Comparison of ENCODE assay signal across 8 cellular contexts in the genomic region with DNA sequence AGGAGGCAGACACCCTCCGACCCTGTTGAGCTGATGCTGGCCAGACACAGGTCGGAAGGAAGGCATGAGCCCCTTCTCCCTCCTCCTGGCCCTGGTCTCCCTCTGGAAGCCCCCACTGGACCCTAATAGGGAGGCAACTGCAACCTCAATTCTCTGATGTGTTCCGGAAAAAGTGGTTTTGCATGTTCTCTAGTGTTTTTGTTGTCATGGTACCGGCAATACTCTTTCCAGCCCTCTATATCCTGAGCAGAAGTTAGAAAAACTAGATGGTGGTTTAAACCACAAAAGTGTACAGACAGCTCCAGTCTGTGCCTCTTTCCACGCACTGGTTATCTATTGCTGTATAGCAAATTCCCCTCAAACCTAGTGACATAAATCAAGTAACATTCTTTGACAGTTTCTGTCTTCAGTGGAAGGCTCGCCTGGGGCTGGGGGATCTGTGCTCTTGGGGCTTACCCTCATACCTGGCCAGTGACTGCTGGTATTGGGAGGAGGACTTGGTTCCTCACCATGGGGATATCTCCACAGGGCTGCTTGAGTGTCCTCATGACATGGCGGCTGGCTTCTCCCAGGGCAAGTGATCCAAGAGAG. TPM values are rescaled to one million over a fixed set of nuclear protein-coding genes. Genes with fewer than 3 reads are reported as not detected.
DNase-seq lines count a peak whose midpoint lies in the region; ATAC-seq, FAIRE-seq and TF ChIP-seq lines count a peak whose summit lies in the region.

No MANE protein-coding gene starts in this region.

- H3K27me3 Mint-ChIP-seq in T-helper 2 cell treated with Interferon-gamma antibody and Interleukin-4, amounts not matched to agents 5 μg/mL and 100 μg/mL, for 36 hours (ENCODE audit: low read depth) = no peaks in the 10 kb centered on the region

- no peak for TF ChIP-seq CTCF in GM13976 (IDR thresholded peaks at IDR 0.05; ENCODE audit: borderline replicate concordance, control extremely low read depth, extremely low read depth, insufficient read depth, missing control alignments)

- ATAC-seq in HG02642 (IDR thresholded peaks at IDR 0.05; ENCODE audit: poor library complexity, unreplicated experiment) (peak; percentile 73), left colon (peak; percentile 13), GM21786 (IDR thresholded peaks at IDR 0.05; ENCODE audit: unreplicated experiment) (no peak), HG03095 (IDR thresholded peaks at IDR 0.05; ENCODE audit: unreplicated experiment) (no peak)

- in situ Hi-C loops in GM13976 (cut with MboI; ENCODE audit: low sequenced_read_pairs, unreplicated experiment) = no loop called here

- H3K27ac Mint-ChIP-seq in T-helper 2 cell treated with Interferon-gamma antibody and Interleukin-4, amounts not matched to agents 5 μg/mL and 100 μg/mL, for 36 hours = peak overlapping the region; percentile 94

- H3K27me3 ChIP-seq in MG63 = no peaks in the 10 kb centered on the region

- no peaks in the 10 kb centered on the region; the same call in 1 of the 2 replicates for H3K36me3 ChIP-seq in MG63

- peak overlapping the region; percentile 67 for H3K4me3 Mint-ChIP-seq in T-helper 2 cell treated with Interferon-gamma antibody and Interleukin-4, amounts not matched to agents 5 μg/mL and 100 μg/mL, for 36 hours

- peaks cover 54% of the 10 kb centered on the region for H3K36me3 Mint-ChIP-seq in T-helper 2 cell treated with Interferon-gamma antibody and Interleukin-4, amounts not matched to agents 5 μg/mL and 100 μg/mL, for 36 hours (ENCODE audit: low read depth)

- TF ChIP-seq POLR2A in H54 (IDR thresholded peaks at IDR 0.05; ENCODE audit: low read depth, low read length) = no peak

- no peaks in the 10 kb centered on the region for H3K9me3 ChIP-seq in MG63

- intact Hi-C loops in left colon (cut with DNase I, micrococcal nuclease) = no loop called here

- peaks cover 49% of the 10 kb centered on the region for H3K4me1 Mint-ChIP-seq in T-helper 2 cell treated with Interferon-gamma antibody and Interleukin-4, amounts not matched to agents 5 μg/mL and 100 μg/mL, for 36 hours (ENCODE audit: low read depth)

- peak; percentile 58 for DNase-seq in GM13976 (ENCODE audit: low spot score)
- DNase-seq in T-helper 2 cell treated with Interferon-gamma antibody and Interleukin-4, amounts not matched to agents 5 μg/mL and 100 μg/mL, for 36 hours (ENCODE audit: low spot score) = peak; percentile 33
- DNase-seq in left colon = peak in 1 of 2 donors; percentile 18
- DNase-seq in MG63 = no peak
- no peak for DNase-seq in H54 (ENCODE audit: insufficient read length, low spot score)

- no peaks in the 10 kb centered on the region for H3K9me3 Mint-ChIP-seq in T-helper 2 cell treated with Interferon-gamma antibody and Interleukin-4, amounts not matched to agents 5 μg/mL and 100 μg/mL, for 36 hours

- FAIRE-seq in H54 (lab: Jason Lieb, UNC) = no peak

- H3K4me3 ChIP-seq in MG63 = no peak overlapping the region

RNA-seq across cellular contexts. Expression of a gene that starts 37.0 kb away (rescaled TPM):
- total RNA-seq in left colon = 1 to 10 TPM; 2.6 to 2.7 TPM
- 7.7 and 8.9 TPM in 2 replicates for total RNA-seq in MG63 (2014; rRNA removed; shearing (Covaris generic); ENCODE audit: low replicate concordance)

RNA-seq across cellular contexts. Expression of a gene that starts 42.3 kb away (rescaled TPM):
- 100 to 1,000 TPM; 142 to 178 TPM for total RNA-seq in left colon
- 133 and 182 TPM in 2 replicates for total RNA-seq in MG63 (2014; rRNA removed; shearing (Covaris generic); ENCODE audit: low replicate concordance)

Comparison
In these comparisons a context has a peak if more than half of its experiments do, and no peak if none do; other contexts are left out.
1. DNase-seq: peak in GM13976 (single experiment) and T-helper 2 cell treated with Interferon-gamma antibody and Interleukin-4, amounts not matched to agents 5 μg/mL and 100 μg/mL, for 36 hours (single experiment); none in MG63 (single experiment) and H54 (single experiment).
2. ATAC-seq: peak in HG02642 (single experiment) and left colon (single experiment); none in GM21786 (single experiment) and HG03095 (single experiment).